In genomic region chr22:37325024-37325395, GRCh38 we compare ENCODE assay signal across 24 cellular contexts. TPM values are rescaled to one million over a fixed set of nuclear protein-coding genes. Genes with fewer than 3 reads are reported as not detected.
DNase-seq lines count a peak whose midpoint lies in the region; ATAC-seq and TF ChIP-seq lines count a peak whose summit lies in the region.
"Had no signal": no experiment of that assay in that cellular context is flagged by ENCODE, and none has a peak within 500 bp of the region (broad histone marks: within the 10 kb centered on the region; RNA-seq: fewer than 3 reads in every experiment).

No MANE protein-coding gene starts in this region.

- H3K4me3 ChIP-seq in cardiac muscle cell (peak overlapping the region; percentile 23), left ventricle myocardium inferior (no peak overlapping the region), choroid plexus epithelial cell (ENCODE audit: low read depth, low read length) (peak overlapping the region; percentile 21), iPS-20b (ENCODE audit: low read length) (peak overlapping the region; percentile 54; the same call in 1 of the 2 replicates), thymus (ENCODE audit: low read length) (peak overlapping the region; percentile 35)
- H3K4me3 ChIP-seq: A549, GM12878, heart right ventricle, psoas muscle, SK-N-MC had no signal

- intact Hi-C loops in left ventricle myocardium inferior (cut with micrococcal nuclease), result loop anchor here (10.0 kb wide), 1 partner anchor 110 kb away; no protein-coding TSS in a partner anchor

- DNase-seq in cardiac muscle cell (ENCODE audit: low read depth in 1 of 2, low spot score in 1 of 2) (no peak), left ventricle myocardium inferior (no peak), choroid plexus epithelial cell (ENCODE audit: low read depth) (no peak)
- no peak for DNase-seq in activated CD4-positive, alpha-beta T cell treated with anti-CD3 and anti-CD28 coated beads for 48 hours
- no peak for DNase-seq in stimulated activated CD8-positive, alpha-beta memory T cell treated with anti-CD3 and anti-CD28 coated beads, Interleukin-4, amount 100 ng/mL, for 48 hours
- DNase-seq: activated CD4-positive, CD25-positive, alpha-beta regulatory T cell treated with anti-CD3 and anti-CD28 coated beads, Interleukin-2, amount 50 U/mL, for 72 hours; CD4-positive, alpha-beta memory T cell; effector memory CD4-positive, alpha-beta T cell; heart right ventricle; Karpas-422; NCI-H1048; NCI-H2029 treated with DMSO at 0.1 percent for 48 hours; NCI-H446 treated with DMSO at 0.1 percent for 48 hours; NK-92 treated with Interleukin-12 subunit alpha and Interleukin-12 subunit beta, amount 100 ng/mL, for 24 hours; psoas muscle; spleen; substantia nigra; T-helper 9 cell had no signal

- H3K27me3 ChIP-seq in cardiac muscle cell (peaks cover 80% of the 10 kb centered on the region), left ventricle myocardium inferior (ENCODE audit: low read depth) (peaks cover 95% of the 10 kb centered on the region), iPS-20b (ENCODE audit: insufficient read depth, low read length) (peaks cover 58% of the 10 kb centered on the region), thymus (ENCODE audit: control insufficient read depth, insufficient read depth) (peaks cover 29% of the 10 kb centered on the region)

- no peaks in the 10 kb centered on the region for H3K4me1 ChIP-seq in cardiac muscle cell (ENCODE audit: low read depth)
- H3K4me1 ChIP-seq in left ventricle myocardium inferior, result peaks cover 6% of the 10 kb centered on the region
- peaks cover 8% of the 10 kb centered on the region; the same call in 1 of the 2 replicates for H3K4me1 ChIP-seq in iPS-20b (ENCODE audit: insufficient read depth, low read length)
- H3K4me1 ChIP-seq in thymus (ENCODE audit: control insufficient read depth, insufficient read depth, low read length), result peaks cover 9% of the 10 kb centered on the region
- H3K4me1 ChIP-seq: psoas muscle had no signal

- WGBS in thymus, result 2% methylated on average over 22 of the region's 22 CpGs

- no peaks in the 10 kb centered on the region for H3K9me3 ChIP-seq in cardiac muscle cell (ENCODE audit: low read depth)
- H3K9me3 ChIP-seq in left ventricle myocardium inferior (replicated peaks), result no peaks in the 10 kb centered on the region
- no peaks in the 10 kb centered on the region for H3K9me3 ChIP-seq in iPS-20b (ENCODE audit: insufficient read depth, low read depth, low read length)
- no peaks in the 10 kb centered on the region for H3K9me3 ChIP-seq in thymus (ENCODE audit: control insufficient read depth)
- H3K9me3 ChIP-seq: heart right ventricle, psoas muscle, spleen had no signal

- ATAC-seq in GM21390 (IDR thresholded peaks at IDR 0.05; ENCODE audit: unreplicated experiment), result no peak
- ATAC-seq: A549, GM12878, heart right ventricle, psoas muscle had no signal

- H3K36me3 ChIP-seq in cardiac muscle cell (no peaks in the 10 kb centered on the region), left ventricle myocardium inferior (no peaks in the 10 kb centered on the region), iPS-20b (ENCODE audit: insufficient read depth, low read depth, low read length) (no peaks in the 10 kb centered on the region), thymus (ENCODE audit: control insufficient read depth, insufficient read depth) (no peaks in the 10 kb centered on the region)
- H3K36me3 ChIP-seq: heart right ventricle, spleen had no signal

- no peak overlapping the region for H3K27ac ChIP-seq in cardiac muscle cell
- H3K27ac ChIP-seq in left ventricle myocardium inferior (replicated peaks), result no peak overlapping the region
- no peak overlapping the region for H3K27ac ChIP-seq in iPS-20b (ENCODE audit: low read length)
- no peak overlapping the region for H3K27ac ChIP-seq in thymus (ENCODE audit: low read depth)
- H3K27ac ChIP-seq: heart right ventricle, psoas muscle, SK-N-MC, spleen had no signal

- H3K9ac ChIP-seq in iPS-20b (ENCODE audit: low read depth, low read length), result no peak overlapping the region

- TF ChIP-seq CTCF in cardiac muscle cell (IDR thresholded peaks at IDR 0.05; ENCODE audit: low read depth, low read length) (no peak), left ventricle myocardium inferior (IDR thresholded peaks at IDR 0.05; ENCODE audit: borderline replicate concordance) (no peak), choroid plexus epithelial cell (conservative IDR thresholded peaks at IDR 0.05; ENCODE audit: low read depth, low read length) (no peak)

RNA-seq across cellular contexts. Expression of gene CYTH4, which starts 42.7 kb away (rescaled TPM):
- total RNA-seq in cardiac muscle cell (not detected in 2 replicates), left ventricle myocardium inferior (4.8 TPM)
- polyA plus RNA-seq in cardiac muscle cell (not detected in 2 replicates), thymus (54.6 TPM)
